9 cellular contexts compared by ENCODE assay signal in genomic region chrX:154459843-154460242, GRCh38. TPM values are rescaled to one million over a fixed set of nuclear protein-coding genes. Genes with fewer than 3 reads are reported as not detected.
DNase-seq lines count a peak whose midpoint lies in the region; ATAC-seq, FAIRE-seq and TF ChIP-seq lines count a peak whose summit lies in the region.
"Had no signal": no experiment of that assay in that cellular context is flagged by ENCODE, and none has a peak within 500 bp of the region (broad histone marks: within the 10 kb centered on the region; RNA-seq: fewer than 3 reads in every experiment).

No MANE protein-coding gene starts in this region.

- H2BK12ac ChIP-seq in mesenchymal stem cell (ENCODE audit: low read length in 2 of 2): no peak overlapping the region

- H2BK5ac ChIP-seq in IMR-90 (ENCODE audit: low read depth, low read length, poor library complexity, severe bottlenecking) (peak overlapping the region; percentile 26), mesenchymal stem cell (ENCODE audit: low read depth, low read length, poor library complexity, severe bottlenecking) (no peak overlapping the region)

- WGBS in IMR-90 (ENCODE audit: extremely low coverage in 2 of 2, insufficient read length in 1 of 2), 2 experiments: 35% methylated on average over 4 of the region's 14 CpGs; no CpG with 5 or more reads in 1 of the 2 experiments
- WGBS in mesenchymal stem cell: 65% methylated on average over 11 of the region's 14 CpGs
- 84% methylated on average over 14 of the region's 14 CpGs; no CpG with 5 or more reads in 1 of the 2 donors for WGBS in upper lobe of left lung, 2 donors
- 66% methylated on average over 14 of the region's 14 CpGs; no CpG with 5 or more reads in 1 of the 2 donors for WGBS in lower leg skin, 2 donors

- dilution Hi-C loops in IMR-90 (cut with HindIII; ENCODE audit: low sequenced_read_pairs, unreplicated experiment): no loop called here

- H3K9me3 ChIP-seq in A673 (ENCODE audit: low read depth, low read length, poor library complexity, severe bottlenecking) (no peaks in the 10 kb centered on the region), IMR-90 (ENCODE audit: control insufficient read depth, insufficient read depth, low read length) (no peaks in the 10 kb centered on the region; the same call in 1 of the 2 replicates), astrocyte (ENCODE audit: insufficient read depth, low read depth, low read length) (no peaks in the 10 kb centered on the region), mesenchymal stem cell (ENCODE audit: control insufficient read depth, low read length) (no peaks in the 10 kb centered on the region), upper lobe of left lung (no peaks in the 10 kb centered on the region)

- peak overlapping the region; percentile 83 for H3K4me2 ChIP-seq in IMR-90 (ENCODE audit: low read depth, low read length)
- H3K4me2 ChIP-seq in astrocyte (ENCODE audit: low read length): peak overlapping the region; percentile 91
- peak overlapping the region; percentile 70 for H3K4me2 ChIP-seq in mesenchymal stem cell (ENCODE audit: low read length, poor library complexity, severe bottlenecking)

- peaks cover 3% of the 10 kb centered on the region for H3K36me3 ChIP-seq in A673 (ENCODE audit: insufficient read depth, low read length, poor library complexity, severe bottlenecking)
- H3K36me3 ChIP-seq in IMR-90 (ENCODE audit: control insufficient read depth, insufficient read depth, low read length): peaks cover 40% of the 10 kb centered on the region
- H3K36me3 ChIP-seq in astrocyte (ENCODE audit: insufficient read depth, low read length): no peaks in the 10 kb centered on the region
- peaks cover 29 to 49% of the 10 kb centered on the region in 2 experiments for H3K36me3 ChIP-seq in mesenchymal stem cell (ENCODE audit: control insufficient read depth in 1 of 2, insufficient read depth in 2 of 2, low read depth in 1 of 2, low read length in 2 of 2)
- H3K36me3 ChIP-seq in upper lobe of left lung: peaks cover 0 to 18% (median 3%) of the 10 kb centered on the region in 4 donors

- no peaks in the 10 kb centered on the region for H3K9me3 Mint-ChIP-seq in astrocyte (ENCODE audit: unreplicated experiment)

- H4K5ac ChIP-seq in IMR-90 (ENCODE audit: low read depth, low read length): no peak overlapping the region

- H2AK9ac ChIP-seq in IMR-90 (replicated peaks; ENCODE audit: low read depth, low read length, poor library complexity): peak overlapping the region; percentile 96

- H3K14ac ChIP-seq in IMR-90 (replicated peaks; ENCODE audit: low read depth, low read length): no peak overlapping the region
- no peak overlapping the region for H3K14ac ChIP-seq in mesenchymal stem cell (ENCODE audit: low read length in 2 of 2)

- in situ Hi-C loops in IMR-90 (cut with MboI; ENCODE audit: low sequenced_read_pairs): no loop called here

- H3K79me1 ChIP-seq in IMR-90 (ENCODE audit: low read depth in 1 of 2, low read length in 2 of 2) (peaks cover 0 to 16% of the 10 kb centered on the region in 2 experiments; a peak in 3 of 4 replicates), mesenchymal stem cell (replicated peaks; ENCODE audit: low read length, poor library complexity, severe bottlenecking) (peaks cover 8% of the 10 kb centered on the region)

- BruUV-seq in A673 (replicated peaks; lab: Mats Ljungman, UMichigan) (no TSS peak), IMR-90 (replicated peaks; lab: Mats Ljungman, UMichigan) (no TSS peak)

- H3K4me1 Mint-ChIP-seq in astrocyte (ENCODE audit: low read depth, unreplicated experiment): no peaks in the 10 kb centered on the region

- no peaks in the 10 kb centered on the region for H3K36me3 Mint-ChIP-seq in astrocyte (ENCODE audit: low read depth, unreplicated experiment)

- H3K18ac ChIP-seq in IMR-90 (ENCODE audit: low read depth, low read length) (no peak overlapping the region), mesenchymal stem cell (ENCODE audit: low read depth in 1 of 2, low read length in 2 of 2) (peak overlapping the region in 1 of 2 experiments; percentile 52)

- H3K9ac ChIP-seq in IMR-90 (ENCODE audit: low read depth, low read length) (peak overlapping the region; percentile 58), astrocyte (ENCODE audit: low read length) (peak overlapping the region; percentile 81), mesenchymal stem cell (ENCODE audit: low read length) (peak overlapping the region; percentile 79)

- H3K9me1 ChIP-seq in IMR-90 (ENCODE audit: insufficient read depth, low read length): no peaks in the 10 kb centered on the region

- ATAC-seq in IMR-90 (ENCODE audit: low read depth): peak; percentile 28
- ATAC-seq in upper lobe of left lung (ENCODE audit: low FRiP score in 2 of 2): no peak

- H3K4me1 ChIP-seq in A673 (ENCODE audit: insufficient read depth, low read length, poor library complexity, severe bottlenecking): no peaks in the 10 kb centered on the region
- H3K4me1 ChIP-seq in IMR-90 (ENCODE audit: control insufficient read depth, insufficient read depth, low read length): peaks cover 4% of the 10 kb centered on the region; the same call in 1 of the 2 replicates
- H3K4me1 ChIP-seq in astrocyte (ENCODE audit: insufficient read depth, low read length): peaks cover 4% of the 10 kb centered on the region
- H3K4me1 ChIP-seq in mesenchymal stem cell (ENCODE audit: control insufficient read depth, insufficient read depth, low read depth, low read length): peaks cover 18% of the 10 kb centered on the region
- peaks cover 0 to 7% (median 4%) of the 10 kb centered on the region in 4 donors for H3K4me1 ChIP-seq in upper lobe of left lung

- peaks cover 39% of the 10 kb centered on the region for H4K20me1 ChIP-seq in IMR-90 (ENCODE audit: insufficient read depth, low read length)
- H4K20me1 ChIP-seq in astrocyte (ENCODE audit: insufficient read depth, low read length): peaks cover 45% of the 10 kb centered on the region

- H2AK5ac ChIP-seq in IMR-90 (ENCODE audit: low read depth, low read length): 0 out of 2 replicates have a peak overlapping the region, but pooled peaks have one; percentile 28
- no peak overlapping the region for H2AK5ac ChIP-seq in mesenchymal stem cell (ENCODE audit: low read length, severe bottlenecking)

- H3K79me2 ChIP-seq in astrocyte (ENCODE audit: insufficient read depth, low read length): peaks cover 50% of the 10 kb centered on the region

- TF ChIP-seq EP300 in upper lobe of left lung (IDR thresholded peaks at IDR 0.05): no peak

- H4K8ac ChIP-seq in IMR-90 (ENCODE audit: low read depth in 2 of 2, low read length in 2 of 2): no peak overlapping the region
- no peak overlapping the region for H4K8ac ChIP-seq in mesenchymal stem cell (ENCODE audit: low read length)

- FAIRE-seq in astrocyte (lab: Jason Lieb, UNC): no peak
- FAIRE-seq in GM12891 (lab: Jason Lieb, UNC): no peak

- H3K27ac ChIP-seq in A673 (ENCODE audit: low read depth, low read length, poor library complexity, severe bottlenecking) (no peak overlapping the region), IMR-90 (ENCODE audit: insufficient read depth, low read length) (peak overlapping the region; percentile 16; the same call in 1 of the 2 replicates), astrocyte (ENCODE audit: low read depth, low read length) (no peak overlapping the region), mesenchymal stem cell (ENCODE audit: low read length, poor library complexity, severe bottlenecking) (no peak overlapping the region), upper lobe of left lung (no peak overlapping the region)

- intact Hi-C loops in A673 (cut with micrococcal nuclease; ENCODE audit: unreplicated experiment): no loop called here
- intact Hi-C loops in IMR-90 (cut with micrococcal nuclease): no loop called here
- intact Hi-C loops in lower leg skin (cut with DNase I; ENCODE audit: low total_unique reads): no loop called here

- DNase-seq in A673 (ENCODE audit: low spot score): no peak
- no peak for DNase-seq in IMR-90
- DNase-seq in astrocyte (ENCODE audit: low read depth): no peak
- no peak for DNase-seq in mesenchymal stem cell
- DNase-seq in kidney tubule cell (ENCODE audit: low spot score): no peak
- no peak for DNase-seq in upper lobe of left lung
- DNase-seq in GM12891 (ENCODE audit: insufficient read length, low spot score): no peak
- DNase-seq in lower leg skin (ENCODE audit: low spot score in 2 of 2): no peak
- DNase-seq: activated effector memory CD4-positive, alpha-beta T cell treated with Interleukin-2 at 50 U/mL for 16 hours had no signal

- no peak overlapping the region for H3K4ac ChIP-seq in IMR-90 (ENCODE audit: low read depth, low read length)
- peak overlapping the region in 1 of 2 experiments; percentile 28 for H3K4ac ChIP-seq in mesenchymal stem cell (ENCODE audit: low read depth in 1 of 2, low read length in 2 of 2)

- no peaks in the 10 kb centered on the region for H3K27me3 Mint-ChIP-seq in astrocyte (ENCODE audit: low read depth, unreplicated experiment)

- TF ChIP-seq CTCF in A673 (conservative IDR thresholded peaks at IDR 0.05; ENCODE audit: low read depth, low read length) (no peak), IMR-90 (conservative IDR thresholded peaks at IDR 0.05; ENCODE audit: low read depth, low read length) (no peak), astrocyte (IDR thresholded peaks at IDR 0.05; ENCODE audit: insufficient read depth, low read depth, low read length) (no peak), upper lobe of left lung (IDR thresholded peaks at IDR 0.05) (no peak), lower leg skin (IDR thresholded peaks at IDR 0.05) (no peak)

- H3K56ac ChIP-seq in IMR-90 (ENCODE audit: extremely low read depth, insufficient read depth, low read length): 0 out of 2 replicates have a peak overlapping the region, but pooled peaks have one; percentile 3

- no peak for TF ChIP-seq POLR2A in IMR-90 (IDR thresholded peaks at IDR 0.05; ENCODE audit: low read depth, low read length)
- no peak for TF ChIP-seq POLR2A in upper lobe of left lung (IDR thresholded peaks at IDR 0.05)
- TF ChIP-seq POLR2A in GM12891 (IDR thresholded peaks at IDR 0.05; ENCODE audit: low read depth, low read length): no peak
- no peak for TF ChIP-seq POLR2A in lower leg skin (IDR thresholded peaks at IDR 0.05)

- TF ChIP-seq RAD21 in IMR-90 (IDR thresholded peaks at IDR 0.05; ENCODE audit: low read length): no peak

- CTCF ChIA-PET in A673 (lab: Charles Lee) (no interaction called here), IMR-90 (lab: Yijun Ruan, JAX) (interaction anchor here (1.9 kb wide), 1 partner anchor 67 kb away, joined by 5 read pairs; no protein-coding TSS in a partner anchor)

- H3K4me3 ChIP-seq in A673 (ENCODE audit: low read depth, low read length, poor library complexity, severe bottlenecking) (peak overlapping the region; percentile 65), IMR-90 (ENCODE audit: insufficient read depth, low read depth, low read length) (peak overlapping the region; percentile 74), astrocyte (ENCODE audit: insufficient read depth, low read depth, low read length) (peak overlapping the region; percentile 81), mesenchymal stem cell (ENCODE audit: insufficient read depth in 1 of 2, low read depth in 1 of 2, low read length in 2 of 2) (peak overlapping the region; percentile 83 to 86), upper lobe of left lung (peak overlapping the region in 1 of 4 donors; percentile 67), lower leg skin (ENCODE audit: low read depth, poor library complexity, severe bottlenecking) (no peak overlapping the region)

- no peak overlapping the region for H2BK15ac ChIP-seq in IMR-90 (ENCODE audit: low read depth, low read length)
- H2BK15ac ChIP-seq in mesenchymal stem cell (ENCODE audit: low read depth, poor library complexity, severe bottlenecking): no peak overlapping the region

- H3K23ac ChIP-seq in IMR-90 (ENCODE audit: low read depth, low read length) (no peak overlapping the region; the same call in 1 of the 2 replicates), mesenchymal stem cell (ENCODE audit: low read length in 2 of 2) (no peak overlapping the region)

- H3K4me3 Mint-ChIP-seq in astrocyte (ENCODE audit: unreplicated experiment): peak overlapping the region; percentile 88

- H2BK20ac ChIP-seq in IMR-90 (ENCODE audit: low read depth, low read length): no peak overlapping the region

- H3K27me3 ChIP-seq in A673 (replicated peaks; ENCODE audit: insufficient read depth, low read depth, low read length, poor library complexity) (no peaks in the 10 kb centered on the region), IMR-90 (ENCODE audit: control insufficient read depth, insufficient read depth, low read length) (no peaks in the 10 kb centered on the region), astrocyte (ENCODE audit: insufficient read depth, low read length) (no peaks in the 10 kb centered on the region), mesenchymal stem cell (ENCODE audit: control insufficient read depth in 1 of 2, insufficient read depth in 1 of 2, low read length in 2 of 2) (no peaks in the 10 kb centered on the region), upper lobe of left lung (no peaks in the 10 kb centered on the region)

- POLR2A ChIA-PET in A673 (lab: Charles Lee; ENCODE audit: low non-redundant PET): no interaction called here
- POLR2A ChIA-PET in IMR-90 (lab: Charles Lee; ENCODE audit: unreplicated experiment): no interaction called here

- H2BK120ac ChIP-seq in IMR-90 (ENCODE audit: low read depth, low read length): no peak overlapping the region
- no peak overlapping the region for H2BK120ac ChIP-seq in mesenchymal stem cell (ENCODE audit: low read depth, low read length)

- H4K91ac ChIP-seq in IMR-90 (ENCODE audit: insufficient read depth, low read depth, low read length) (no peak overlapping the region; the same call in 1 of the 2 replicates), mesenchymal stem cell (ENCODE audit: low read length) (no peak overlapping the region)

- H3K27ac Mint-ChIP-seq in astrocyte (ENCODE audit: unreplicated experiment): no peak overlapping the region

- H2AFZ ChIP-seq in IMR-90 (replicated peaks; ENCODE audit: low read length, poor library complexity) (peak overlapping the region; percentile 72), astrocyte (ENCODE audit: low read depth, low read length) (no peak overlapping the region), mesenchymal stem cell (ENCODE audit: low read depth, low read length) (no peak overlapping the region)

RNA-seq across cellular contexts. Expression of gene PLXNA3, which starts 1.8 kb away (rescaled TPM):
- 49.8 and 54.6 TPM in 2 replicates for total RNA-seq in A673 (2021)
- 4.3 and 8.1 TPM in 2 replicates for total RNA-seq in IMR-90 (2012; rRNA removed)
- polyA plus RNA-seq in IMR-90 (2012; rRNA removed): 111 and 126 TPM in 2 replicates
- polyA plus RNA-seq in IMR-90 (2012; cell fraction: cytosol; rRNA removed): 12.8 and 52.2 TPM in 2 replicates
- 469 and 902 TPM in 2 replicates for polyA plus RNA-seq in IMR-90 (2012; cell fraction: nucleus; rRNA removed; ENCODE audit: low replicate concordance)
- 117 and 149 TPM in 2 replicates for total RNA-seq in astrocyte
- polyA plus RNA-seq in mesenchymal stem cell (2013, experiment 1 of 2): 50.5 TPM
- polyA plus RNA-seq in mesenchymal stem cell (2013, experiment 2 of 2): 47.0 TPM
- total RNA-seq in upper lobe of left lung: 100 to 1,000 TPM in 1 of 6 donors, 10 to 100 TPM in 4, 1 to 10 TPM in 1; 7.9 to 195 (median 36.3) TPM
- polyA plus RNA-seq in GM12891 (2012; ENCODE audit: low read depth, missing spikeins): 15.8 TPM
- total RNA-seq in lower leg skin: 10 to 100 TPM; 10.2 to 30.2 (median 13.5) TPM

RNA-seq across cellular contexts. Expression of gene FAM50A, which starts 15.9 kb away (rescaled TPM):
- 78.0 and 83.7 TPM in 2 replicates for total RNA-seq in A673 (2021)
- 46.4 and 65.5 TPM in 2 replicates for total RNA-seq in IMR-90 (2012; rRNA removed)
- 107 and 119 TPM in 2 replicates for polyA plus RNA-seq in IMR-90 (2012; rRNA removed)
- polyA plus RNA-seq in IMR-90 (2012; cell fraction: cytosol; rRNA removed): 71.0 and 81.8 TPM in 2 replicates
- polyA plus RNA-seq in IMR-90 (2012; cell fraction: nucleus; rRNA removed; ENCODE audit: low replicate concordance): 263 and 335 TPM in 2 replicates
- 88.0 and 100.0 TPM in 2 replicates for total RNA-seq in astrocyte
- 129 TPM for polyA plus RNA-seq in mesenchymal stem cell (2013, experiment 1 of 2)
- polyA plus RNA-seq in mesenchymal stem cell (2013, experiment 2 of 2): 129 TPM
- 100 to 1,000 TPM in 1 of 6 donors, 10 to 100 TPM in 5; 59.0 to 144 (median 72.7) TPM for total RNA-seq in upper lobe of left lung
- 59.9 TPM for polyA plus RNA-seq in GM12891 (2012; ENCODE audit: low read depth, missing spikeins)
- total RNA-seq in lower leg skin: 10 to 100 TPM; 18.9 to 37.0 (median 22.7) TPM

RNA-seq across cellular contexts. Expression of gene LAGE3, which starts 19.2 kb away (rescaled TPM):
- total RNA-seq in A673 (2021) (30.4 and 34.6 TPM in 2 replicates), IMR-90 (2012; rRNA removed) (3.6 and 6.4 TPM in 2 replicates), astrocyte (20.0 and 20.1 TPM in 2 replicates), upper lobe of left lung (10 to 100 TPM; 16.6 to 25.4 (median 20.2) TPM), lower leg skin (10 to 100 TPM; 22.9 to 50.0 (median 28.5) TPM)
- 14.8 and 17.6 TPM in 2 replicates for polyA plus RNA-seq in IMR-90 (2012; rRNA removed)
- 20.2 and 29.9 TPM in 2 replicates for polyA plus RNA-seq in IMR-90 (2012; cell fraction: cytosol; rRNA removed)
- polyA plus RNA-seq in IMR-90 (2012; cell fraction: nucleus; rRNA removed; ENCODE audit: low replicate concordance): 5.5 and 10.3 TPM in 2 replicates
- polyA plus RNA-seq in mesenchymal stem cell (2013, experiment 1 of 2): 22.7 TPM
- polyA plus RNA-seq in mesenchymal stem cell (2013, experiment 2 of 2): 23.5 TPM
- 30.5 TPM for polyA plus RNA-seq in GM12891 (2012; ENCODE audit: low read depth, missing spikeins)

RNA-seq across cellular contexts. Expression of gene GDI1, which starts 22.9 kb away (rescaled TPM):
- total RNA-seq in A673 (2021): 137 and 139 TPM in 2 replicates
- 113 and 117 TPM in 2 replicates for total RNA-seq in IMR-90 (2012; rRNA removed)
- 291 and 331 TPM in 2 replicates for polyA plus RNA-seq in IMR-90 (2012; rRNA removed)
- 224 and 267 TPM in 2 replicates for polyA plus RNA-seq in IMR-90 (2012; cell fraction: cytosol; rRNA removed)
- 1,267 and 1,634 TPM in 2 replicates for polyA plus RNA-seq in IMR-90 (2012; cell fraction: nucleus; rRNA removed; ENCODE audit: low replicate concordance)
- 137 and 143 TPM in 2 replicates for total RNA-seq in astrocyte
- polyA plus RNA-seq in mesenchymal stem cell (2013, experiment 1 of 2): 109 TPM
- polyA plus RNA-seq in mesenchymal stem cell (2013, experiment 2 of 2): 102 TPM
- 100 to 1,000 TPM in 2 of 6 donors, 10 to 100 TPM in 4; 81.2 to 237 (median 96.0) TPM for total RNA-seq in upper lobe of left lung
- 84.9 TPM for polyA plus RNA-seq in GM12891 (2012; ENCODE audit: low read depth, missing spikeins)
- 10 to 100 TPM; 50.5 to 83.5 (median 61.5) TPM for total RNA-seq in lower leg skin

RNA-seq across cellular contexts. Expression of gene UBL4A, which starts 26.6 kb away (rescaled TPM):
- total RNA-seq in A673 (2021) (30.4 and 31.4 TPM in 2 replicates), IMR-90 (2012; rRNA removed) (21.4 and 28.3 TPM in 2 replicates), astrocyte (25.8 and 26.2 TPM in 2 replicates), upper lobe of left lung (10 to 100 TPM; 13.6 to 52.2 (median 43.8) TPM), lower leg skin (10 to 100 TPM; 33.7 to 57.0 (median 50.7) TPM)
- polyA plus RNA-seq in IMR-90 (2012; rRNA removed): 22.2 and 24.6 TPM in 2 replicates
- 17.4 and 24.0 TPM in 2 replicates for polyA plus RNA-seq in IMR-90 (2012; cell fraction: cytosol; rRNA removed)
- polyA plus RNA-seq in IMR-90 (2012; cell fraction: nucleus; rRNA removed; ENCODE audit: low replicate concordance): 12.6 and 22.4 TPM in 2 replicates
- polyA plus RNA-seq in mesenchymal stem cell (2013, experiment 1 of 2): 17.7 TPM
- polyA plus RNA-seq in mesenchymal stem cell (2013, experiment 2 of 2): 18.3 TPM
- 16.6 TPM for polyA plus RNA-seq in GM12891 (2012; ENCODE audit: low read depth, missing spikeins)
